ENCODE assay signal across 8 cellular contexts in the genomic region with DNA sequence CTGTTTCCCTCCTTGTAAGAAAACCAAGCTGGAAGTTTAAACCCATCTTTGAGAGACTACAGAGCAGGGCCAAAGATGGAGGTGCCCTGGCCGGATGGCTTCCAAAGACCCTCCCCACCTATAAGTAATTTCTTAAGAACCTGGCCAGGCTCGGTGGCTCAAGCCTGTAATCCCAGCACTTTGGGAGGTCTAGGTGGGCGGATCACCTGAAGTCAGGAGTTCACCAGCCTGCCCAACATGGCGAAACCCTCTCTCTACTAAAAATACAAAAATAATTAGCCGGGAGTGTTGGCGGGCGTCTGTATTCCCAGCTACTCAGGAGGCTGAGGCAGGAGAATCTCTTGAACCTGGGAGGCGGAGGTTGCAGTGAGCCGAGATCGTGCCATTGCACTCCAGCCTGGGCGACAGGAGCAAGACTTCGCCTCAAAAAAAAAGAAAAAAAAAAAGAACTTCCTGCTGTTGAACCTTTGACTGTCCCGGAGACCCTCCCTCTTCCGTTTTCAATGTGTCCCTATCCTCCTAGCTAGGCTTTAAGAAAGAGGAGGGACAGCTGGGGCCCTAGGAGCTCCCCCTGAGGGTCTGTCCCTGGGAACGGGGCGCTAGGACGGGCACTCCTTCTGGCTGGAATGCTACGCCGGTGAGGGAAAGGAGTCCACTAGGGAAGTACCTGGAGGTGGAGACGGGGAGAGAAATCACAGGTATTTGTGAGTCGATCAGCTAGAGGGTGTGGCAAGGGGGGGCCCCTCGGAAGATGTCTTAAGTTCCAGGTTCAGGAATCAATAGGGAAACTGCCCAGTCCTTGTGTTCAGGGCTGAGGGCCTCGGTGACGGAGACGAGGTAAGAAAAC. TPM values are rescaled to one million over a fixed set of nuclear protein-coding genes. Genes with fewer than 3 reads are reported as not detected.
A peak's percentile ranks its signal among the peaks of the same experiment; 100 is the strongest.
DNase-seq lines count a peak whose midpoint lies in the region; ATAC-seq and TF ChIP-seq lines count a peak whose summit lies in the region.

No MANE protein-coding gene starts in this region.

- intact Hi-C loops in dendritic cell treated with granulocyte-macrophage colony-stimulating factor and Interleukin-4, amounts not matched to agents 40 ng/mL and 50 ng/mL, for 4 days (cut with micrococcal nuclease), result loop anchor here (1.0 to 10.0 kb wide), 4 partner anchors 42 to 169 kb away; a partner anchor contains a TSS
- intact Hi-C loops in upper lobe of right lung (cut with DNase I), result no loop called here

- H3K9me2 ChIP-seq in OCI-LY1 (ENCODE audit: low read depth, low read length), result no peaks in the 10 kb centered on the region

- CTCF ChIA-PET in GM10248 (lab: Yijun Ruan, JAX), result interaction anchor here (0.6 to 7.2 kb wide), 21 partner anchors 12 to 188 kb away, joined by 3 to 138 read pairs (median 5); a partner anchor contains a TSS

- peak overlapping the region; percentile 92 for H3K27ac Mint-ChIP-seq in dendritic cell treated with granulocyte-macrophage colony-stimulating factor and Interleukin-4, amounts not matched to agents 40 ng/mL and 50 ng/mL, for 4 days

- peak; percentile 10 for ATAC-seq in HG02610 (IDR thresholded peaks at IDR 0.05; ENCODE audit: unreplicated experiment)
- peak; percentile 51 for ATAC-seq in upper lobe of right lung

- H3K27me3 ChIP-seq in OCI-LY1 (ENCODE audit: insufficient read depth, low read length) (no peaks in the 10 kb centered on the region), upper lobe of right lung (no peaks in the 10 kb centered on the region)

- no peaks in the 10 kb centered on the region for H3K27me3 Mint-ChIP-seq in dendritic cell treated with granulocyte-macrophage colony-stimulating factor and Interleukin-4, amounts not matched to agents 40 ng/mL and 50 ng/mL, for 4 days

- H3K4me1 Mint-ChIP-seq in dendritic cell treated with granulocyte-macrophage colony-stimulating factor and Interleukin-4, amounts not matched to agents 40 ng/mL and 50 ng/mL, for 4 days (ENCODE audit: low read depth), result peaks cover 70% of the 10 kb centered on the region

- H3K4me2 ChIP-seq in OCI-LY1 (ENCODE audit: low read length), result peak overlapping the region; percentile 96

- H3K36me3 ChIP-seq in OCI-LY1 (ENCODE audit: insufficient read depth, low read length) (peaks cover 16% of the 10 kb centered on the region), upper lobe of right lung (no peaks in the 10 kb centered on the region)

- DNase-seq in GM10248 (ENCODE audit: extremely low spot score) (peak; percentile 28), medulla oblongata (ENCODE audit: extremely low spot score) (peak; percentile 38), upper lobe of right lung (peak; percentile 74), NOMO-1 treated with dmso at 0.1 percent for 144 hours (lab: John Stamatoyannopoulos, UW; ENCODE audit: unreplicated experiment) (no peak), NK-92 (lab: John Stamatoyannopoulos, UW; ENCODE audit: unreplicated experiment) (no peak)

- no peak overlapping the region for H2AFZ ChIP-seq in OCI-LY1 (ENCODE audit: low read length)

- H4K20me1 ChIP-seq in OCI-LY1 (ENCODE audit: insufficient read depth, low read length), result no peaks in the 10 kb centered on the region

- peaks cover 63% of the 10 kb centered on the region for H3K4me1 ChIP-seq in OCI-LY1 (ENCODE audit: insufficient read depth, low read length, severe bottlenecking)
- peaks cover 18% of the 10 kb centered on the region for H3K4me1 ChIP-seq in upper lobe of right lung

- peaks cover 14% of the 10 kb centered on the region for H3K36me3 Mint-ChIP-seq in dendritic cell treated with granulocyte-macrophage colony-stimulating factor and Interleukin-4, amounts not matched to agents 40 ng/mL and 50 ng/mL, for 4 days (ENCODE audit: low read depth)

- no peaks in the 10 kb centered on the region; the same call in 1 of the 2 replicates for H3K79me2 ChIP-seq in OCI-LY1 (ENCODE audit: insufficient read depth, low read length)

- H3K27ac ChIP-seq in OCI-LY1 (ENCODE audit: low read depth, low read length, poor library complexity, severe bottlenecking), result peak overlapping the region; percentile 92
- H3K27ac ChIP-seq in upper lobe of right lung, result peak overlapping the region; percentile 88

- peak overlapping the region; percentile 81 for H3K4me3 Mint-ChIP-seq in dendritic cell treated with granulocyte-macrophage colony-stimulating factor and Interleukin-4, amounts not matched to agents 40 ng/mL and 50 ng/mL, for 4 days

- peaks cover 17% of the 10 kb centered on the region for H3F3A ChIP-seq in OCI-LY1 (ENCODE audit: insufficient read depth, low read length)

- no peaks in the 10 kb centered on the region for H3K9me3 Mint-ChIP-seq in dendritic cell treated with granulocyte-macrophage colony-stimulating factor and Interleukin-4, amounts not matched to agents 40 ng/mL and 50 ng/mL, for 4 days

- no peaks in the 10 kb centered on the region for H3K9me3 ChIP-seq in OCI-LY1 (ENCODE audit: low read length)
- H3K9me3 ChIP-seq in upper lobe of right lung, result no peaks in the 10 kb centered on the region

- POLR2A ChIA-PET in GM10248 (lab: Yijun Ruan, JAX), result interaction anchor here (0.5 to 1.6 kb wide), 3 partner anchors 12 to 86 kb away, joined by 3 to 5 read pairs (median 5); a partner anchor contains a TSS

- peak overlapping the region; percentile 80 for H3K4me3 ChIP-seq in OCI-LY1 (ENCODE audit: low read depth, low read length, poor library complexity, severe bottlenecking)
- peak overlapping the region; percentile 74 for H3K4me3 ChIP-seq in upper lobe of right lung

- TF ChIP-seq CTCF in GM10248 (IDR thresholded peaks at IDR 0.05; ENCODE audit: control extremely low read depth, extremely low read depth, low read depth, missing control alignments), result no peak
- TF ChIP-seq CTCF in OCI-LY1 (IDR thresholded peaks at IDR 0.05; ENCODE audit: low read length), result no peak
- no peak for TF ChIP-seq CTCF in upper lobe of right lung (IDR thresholded peaks at IDR 0.05)

- H3K9ac ChIP-seq in OCI-LY1 (ENCODE audit: low read length), result peak overlapping the region; percentile 92

RNA-seq across cellular contexts. Expression of a gene that starts 4.8 kb away (rescaled TPM):
- total RNA-seq in upper lobe of right lung, result 2.2 TPM

RNA-seq across cellular contexts. Expression of a gene that starts 11.9 kb away (rescaled TPM):
- 30,828 TPM for total RNA-seq in upper lobe of right lung

RNA-seq across cellular contexts. Expression of a gene that starts 12.1 kb away (rescaled TPM):
- 31.1 TPM for total RNA-seq in upper lobe of right lung

RNA-seq across cellular contexts. Expression of a gene that starts 19.0 kb away (rescaled TPM):
- total RNA-seq in upper lobe of right lung, result 0.38 TPM

RNA-seq across cellular contexts. Expression of a gene that starts 27.7 kb away (rescaled TPM):
- 3.0 TPM for total RNA-seq in upper lobe of right lung

Comparison
In these comparisons a context has a peak if more than half of its experiments do, and no peak if none do; other contexts are left out.
1. DNase-seq: peak in GM10248 (single experiment), medulla oblongata (single experiment) and upper lobe of right lung (single experiment); none in NOMO-1 treated with dmso at 0.1 percent for 144 hours (single experiment) and NK-92 (single experiment).